ENCODE assay signal across 9 cellular contexts in genomic region chr6:73452107-73452461, GRCh38. TPM values are rescaled to one million over a fixed set of nuclear protein-coding genes. Genes with fewer than 3 reads are reported as not detected.
DNase-seq lines count a peak whose midpoint lies in the region; ATAC-seq, FAIRE-seq and TF ChIP-seq lines count a peak whose summit lies in the region.
"Had no signal": no experiment of that assay in that cellular context is flagged by ENCODE, and none has a peak within 500 bp of the region (broad histone marks: within the 10 kb centered on the region; RNA-seq: fewer than 3 reads in every experiment).

TSS of gene CGAS (minus strand) at chr6:73452297. CDS start at chr6:73452181, 116 bp downstream.

- TF ChIP-seq POLR2A in transverse colon (IDR thresholded peaks at IDR 0.05) = no peak

- intact Hi-C loops in pancreas (cut with DNase I) (no loop called here), transverse colon (cut with DNase I; ENCODE audit: low total_unique reads) (no loop called here)

- peak; percentile 11 for FAIRE-seq in RCC 7860 (lab: Jason Lieb, UNC)
- no peak for FAIRE-seq in pancreas (lab: Jason Lieb, UNC)

- in situ Hi-C loops in transverse colon (cut with MboI; ENCODE audit: low pct_ligation_motif_present in 1 of 4, low pct_unique_long_range_greater_than_20kb in 1 of 4, low sequenced_read_pairs in 3 of 4) = no loop called here

- no peak for TF ChIP-seq EP300 in transverse colon (IDR thresholded peaks at IDR 0.05; ENCODE audit: low read depth)

- H3K36me3 ChIP-seq in pancreas (no peaks in the 10 kb centered on the region), transverse colon (no peaks in the 10 kb centered on the region)

- H3K27me3 ChIP-seq in pancreas (no peaks in the 10 kb centered on the region), transverse colon (no peaks in the 10 kb centered on the region)

- H3K27ac ChIP-seq in pancreas (peak within 1 kb of the TSS in 3 of 4 donors; percentile 43 to 84 (median 75)), transverse colon (peak within 1 kb of the TSS; percentile 83 to 89 (median 87))
- H3K27ac ChIP-seq: 22Rv1 had no signal

- H3K4me3 ChIP-seq in pancreas (peak within 1 kb of the TSS; percentile 53 to 68 (median 65)), transverse colon (peak within 1 kb of the TSS; percentile 59 to 88 (median 78))

- H3K4me1 ChIP-seq in pancreas (no peaks in the 10 kb centered on the region), transverse colon (peaks cover 0 to 20% (median 3%) of the 10 kb centered on the region in 4 donors)

- 12 to 14% methylated on average over 23 of the region's 23 CpGs for whole genome bisulfite sequencing in pancreas, 2 donors
- WGBS in transverse colon (ENCODE audit: low coverage in 1 of 2), 2 donors = 5% methylated on average over 21 of the region's 23 CpGs; no CpG with 5 or more reads in 1 of the 2 donors

- TF ChIP-seq CTCF in pancreas (IDR thresholded peaks at IDR 0.05) (no peak), transverse colon (IDR thresholded peaks at IDR 0.05) (no peak)

- peak in 2 of 3 experiments; percentile 90 to 91 for DNase-seq in NCI-H1417 (lab: John Stamatoyannopoulos, UW)
- DNase-seq in NCI-H1417 treated with DMSO at 0.1 percent for 48 hours (lab: John Stamatoyannopoulos, UW) = no peak
- peak; percentile 81 for DNase-seq in RCC 7860 (ENCODE audit: low spot score)
- DNase-seq in activated naive CD4-positive, alpha-beta T cell (lab: John Stamatoyannopoulos, UW) = peak; percentile 8 to 57 (median 28)
- peak; percentile 61 for DNase-seq in globus pallidus (ENCODE audit: low spot score)
- peak; percentile 46 to 82 (median 64) for DNase-seq in pancreas
- DNase-seq in transverse colon = peak; percentile 83

- ATAC-seq in HG03025 (IDR thresholded peaks at IDR 0.05; ENCODE audit: low FRiP score, unreplicated experiment) = peak; percentile 67
- peak; percentile 73 to 93 (median 88) for ATAC-seq in pancreas

- no peaks in the 10 kb centered on the region for H3K9me3 ChIP-seq in pancreas
- no peaks in the 10 kb centered on the region for H3K9me3 ChIP-seq in transverse colon

RNA-seq across cellular contexts. Expression of gene CGAS, which starts in this region (rescaled TPM):
- total RNA-seq in pancreas (1 to 10 TPM in 5 of 6 donors, under 1 TPM in 1; 0.97 to 2.9 (median 1.4) TPM), transverse colon (10 to 100 TPM in 1 of 4 donors, 1 to 10 TPM in 3; 1.8 to 11.2 (median 4.0) TPM)
- polyA plus RNA-seq in pancreas = under 1 TPM; 0.70 to 0.84 TPM
